18 cellular contexts compared by ENCODE assay signal in the genomic region with DNA sequence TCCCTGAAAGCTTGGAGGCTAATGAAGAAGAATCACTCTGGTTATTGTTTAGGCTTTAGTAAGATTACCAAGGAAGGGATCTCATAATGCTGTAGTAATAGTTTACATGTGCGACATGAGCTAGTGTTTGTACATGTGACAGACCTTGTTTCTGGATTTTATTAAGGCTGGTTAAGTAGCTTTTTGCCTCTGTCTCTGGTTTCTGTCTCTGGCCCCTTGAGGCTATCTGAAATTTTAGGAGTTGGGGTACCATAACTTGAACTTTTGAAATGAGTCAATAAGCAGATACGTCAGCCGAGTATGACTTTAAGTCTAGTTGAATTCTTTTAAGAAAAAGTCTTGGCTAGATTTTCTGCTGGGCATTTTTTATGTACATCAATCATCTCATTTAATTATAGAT. TPM values are rescaled to one million over a fixed set of nuclear protein-coding genes. Genes with fewer than 3 reads are reported as not detected.
DNase-seq lines count a peak whose midpoint lies in the region; ATAC-seq and TF ChIP-seq lines count a peak whose summit lies in the region.
"Had no signal": no experiment of that assay in that cellular context is flagged by ENCODE, and none has a peak within 500 bp of the region (broad histone marks: within the 10 kb centered on the region; RNA-seq: fewer than 3 reads in every experiment).

No MANE protein-coding gene starts in this region.

- no peaks in the 10 kb centered on the region for H4K20me1 ChIP-seq in GM23248 (ENCODE audit: insufficient read depth)

- no peaks in the 10 kb centered on the region for H3F3A ChIP-seq in GM23248 (ENCODE audit: insufficient read depth)

- H3K4me3 Mint-ChIP-seq in effector memory CD8-positive, alpha-beta T cell: no peak overlapping the region
- H3K4me3 Mint-ChIP-seq: CD4-positive, alpha-beta memory T cell; GM23338 had no signal

- H3K4me1 ChIP-seq in adipocyte (ENCODE audit: control insufficient read depth, insufficient read depth, low read length): peaks cover 7% of the 10 kb centered on the region
- H3K4me1 ChIP-seq in mesenchymal stem cell (ENCODE audit: control insufficient read depth, insufficient read depth, low read depth, low read length): no peaks in the 10 kb centered on the region
- H3K4me1 ChIP-seq in GM23248 (ENCODE audit: insufficient read depth): no peaks in the 10 kb centered on the region

- no peaks in the 10 kb centered on the region for H3K27me3 Mint-ChIP-seq in effector memory CD8-positive, alpha-beta T cell
- H3K27me3 Mint-ChIP-seq: CD4-positive, alpha-beta memory T cell had no signal

- no peaks in the 10 kb centered on the region for H3K9me2 ChIP-seq in GM23248 (ENCODE audit: insufficient read depth)

- H3K4me2 ChIP-seq in mesenchymal stem cell (ENCODE audit: low read length, poor library complexity, severe bottlenecking): no peak overlapping the region
- H3K4me2 ChIP-seq in GM23248 (ENCODE audit: unreplicated experiment): no peak overlapping the region
- H3K4me2 ChIP-seq: GM23338 had no signal

- no peak overlapping the region for H3K18ac ChIP-seq in mesenchymal stem cell (ENCODE audit: low read depth in 1 of 2, low read length in 2 of 2)

- H3K27me3 ChIP-seq in adipocyte (replicated peaks; ENCODE audit: control insufficient read depth, insufficient read depth, low read length) (no peaks in the 10 kb centered on the region), mesenchymal stem cell (ENCODE audit: control insufficient read depth in 1 of 2, insufficient read depth in 1 of 2, low read length in 2 of 2) (no peaks in the 10 kb centered on the region), GM23248 (replicated peaks; ENCODE audit: insufficient read depth) (no peaks in the 10 kb centered on the region)

- no peak overlapping the region for H3K23ac ChIP-seq in mesenchymal stem cell (ENCODE audit: low read length in 2 of 2)

- H3K79me2 ChIP-seq in GM23248 (ENCODE audit: insufficient read depth): peaks cover 93% of the 10 kb centered on the region

- no peak overlapping the region for H3K4ac ChIP-seq in mesenchymal stem cell (ENCODE audit: low read depth in 1 of 2, low read length in 2 of 2)

- H4K8ac ChIP-seq in mesenchymal stem cell (ENCODE audit: low read length): no peak overlapping the region

- H3K4me3 ChIP-seq in adipocyte (ENCODE audit: low read length): no peak overlapping the region
- H3K4me3 ChIP-seq in mesenchymal stem cell (ENCODE audit: insufficient read depth in 1 of 2, low read depth in 1 of 2, low read length in 2 of 2): no peak overlapping the region
- no peak overlapping the region for H3K4me3 ChIP-seq in GM23248
- H3K4me3 ChIP-seq: GM23338, K562 had no signal

- H2BK5ac ChIP-seq in mesenchymal stem cell (ENCODE audit: low read depth, low read length, poor library complexity, severe bottlenecking): no peak overlapping the region

- H2AK5ac ChIP-seq in mesenchymal stem cell (ENCODE audit: low read length, severe bottlenecking): no peak overlapping the region

- peaks cover 18 to 27% of the 10 kb centered on the region in 2 donors for H3K4me1 Mint-ChIP-seq in effector memory CD8-positive, alpha-beta T cell (ENCODE audit: low read depth in 2 of 2)

- no peak for ATAC-seq in HG03159 (IDR thresholded peaks at IDR 0.05; ENCODE audit: unreplicated experiment)
- no peak for ATAC-seq in effector memory CD8-positive, alpha-beta T cell (replicated peaks)
- ATAC-seq: GM23338, K562 had no signal

- no peak overlapping the region for H2BK120ac ChIP-seq in mesenchymal stem cell (ENCODE audit: low read depth, low read length)

- no peak for TF ChIP-seq CTCF in GM10266 (IDR thresholded peaks at IDR 0.05; ENCODE audit: control insufficient read depth, insufficient read depth, low read depth, missing control alignments)

- H4K91ac ChIP-seq in mesenchymal stem cell (ENCODE audit: low read length): no peak overlapping the region

- H3K36me3 ChIP-seq in adipocyte (ENCODE audit: control insufficient read depth, insufficient read depth, low read length, severe bottlenecking) (no peaks in the 10 kb centered on the region), mesenchymal stem cell (ENCODE audit: control insufficient read depth in 1 of 2, insufficient read depth in 2 of 2, low read depth in 1 of 2, low read length in 2 of 2) (no peaks in the 10 kb centered on the region), GM23248 (ENCODE audit: low read depth) (no peaks in the 10 kb centered on the region)

- WGBS in mesenchymal stem cell: 45% methylated on average over 1 of the region's 3 CpGs
- 62 to 64% methylated on average over 3 of the region's 3 CpGs for WGBS in GM23248 (ENCODE audit: low coverage in 1 of 2, low lambda C conversion rate in 2 of 2, missing lambda C conversion rate in 2 of 2), 2 experiments

- peak overlapping the region in 1 of 2 donors; percentile 56 for H3K27ac Mint-ChIP-seq in effector memory CD8-positive, alpha-beta T cell
- H3K27ac Mint-ChIP-seq: GM23338 had no signal

- DNase-seq in GM10266 (ENCODE audit: extremely low spot score): peak; percentile 24
- DNase-seq in NCI-H82 (lab: John Stamatoyannopoulos, UW): peak; percentile 52
- peak; percentile 20 for DNase-seq in adipocyte (ENCODE audit: low read depth)
- DNase-seq in mesenchymal stem cell: peak; percentile 12
- DNase-seq in posterior vena cava (ENCODE audit: low spot score): no peak
- no peak for DNase-seq in GM23248
- DNase-seq in effector memory CD8-positive, alpha-beta T cell: no peak
- DNase-seq: CD4-positive, alpha-beta memory T cell; DND-41; GF-D8; NCI-H1048; NCI-H146; NCI-H446; NCI-H774; SHP77 had no signal

- no peak overlapping the region for H3K9ac ChIP-seq in adipocyte (ENCODE audit: low read length)
- no peak overlapping the region for H3K9ac ChIP-seq in mesenchymal stem cell (ENCODE audit: low read length)
- no peak overlapping the region for H3K9ac ChIP-seq in GM23248

- peaks cover 3% of the 10 kb centered on the region for H3K36me3 Mint-ChIP-seq in effector memory CD8-positive, alpha-beta T cell (ENCODE audit: insufficient read depth)

- intact Hi-C loops in posterior vena cava (cut with DNase I): no loop called here

- no peak overlapping the region for H3K27ac ChIP-seq in mesenchymal stem cell (ENCODE audit: low read length, poor library complexity, severe bottlenecking)
- no peak overlapping the region for H3K27ac ChIP-seq in GM23248

- peaks cover 23% of the 10 kb centered on the region for H3K79me1 ChIP-seq in mesenchymal stem cell (replicated peaks; ENCODE audit: low read length, poor library complexity, severe bottlenecking)

- H2BK12ac ChIP-seq in mesenchymal stem cell (ENCODE audit: low read length in 2 of 2): no peak overlapping the region

- H2BK15ac ChIP-seq in mesenchymal stem cell (ENCODE audit: low read depth, poor library complexity, severe bottlenecking): no peak overlapping the region

- no peak overlapping the region for H2AFZ ChIP-seq in mesenchymal stem cell (ENCODE audit: low read depth, low read length)
- H2AFZ ChIP-seq in GM23248: no peak overlapping the region
- H2AFZ ChIP-seq: GM23338 had no signal

- H3K9me3 ChIP-seq in adipocyte (ENCODE audit: control insufficient read depth, low read length): no peaks in the 10 kb centered on the region
- H3K9me3 ChIP-seq in mesenchymal stem cell (ENCODE audit: control insufficient read depth, low read length): no peaks in the 10 kb centered on the region
- no peaks in the 10 kb centered on the region for H3K9me3 ChIP-seq in GM23248 (ENCODE audit: low read depth)

- H3K9me3 Mint-ChIP-seq in effector memory CD8-positive, alpha-beta T cell: no peaks in the 10 kb centered on the region
- H3K9me3 Mint-ChIP-seq: CD4-positive, alpha-beta memory T cell; GM23338 had no signal

- in situ Hi-C loops in GM23248 (cut with MboI): no loop called here

- no peak overlapping the region for H3K14ac ChIP-seq in mesenchymal stem cell (ENCODE audit: low read length in 2 of 2)

RNA-seq across cellular contexts. Expression of gene CBFA2T2, which starts 9.5 kb away (rescaled TPM):
- polyA plus RNA-seq in mesenchymal stem cell (2013, experiment 1 of 2): 6.7 TPM
- 6.4 TPM for polyA plus RNA-seq in mesenchymal stem cell (2013, experiment 2 of 2)
- total RNA-seq in posterior vena cava: 10 to 100 TPM; 11.0 to 12.0 TPM
- total RNA-seq in GM23248 (2014; rRNA removed; shearing (Covaris generic)): 5.3 and 8.6 TPM in 2 replicates
- polyA plus RNA-seq in GM23248 (2016; fragmentation: Nextera tagmentation; extraction: Ambion mirVana): 8.4 and 8.7 TPM in 2 replicates

RNA-seq across cellular contexts. Expression of gene SNTA1, which starts 55.8 kb away (rescaled TPM):
- polyA plus RNA-seq in mesenchymal stem cell (2013, experiment 1 of 2): 14.6 TPM
- polyA plus RNA-seq in mesenchymal stem cell (2013, experiment 2 of 2): 14.4 TPM
- total RNA-seq in posterior vena cava: 10 to 100 TPM; 40.1 to 44.7 TPM
- total RNA-seq in GM23248 (2014; rRNA removed; shearing (Covaris generic)): 24.2 and 24.5 TPM in 2 replicates
- polyA plus RNA-seq in GM23248 (2016; fragmentation: Nextera tagmentation; extraction: Ambion mirVana): 10.2 and 11.2 TPM in 2 replicates

Comparison
In these comparisons a context has a peak if more than half of its experiments do, and no peak if none do; other contexts are left out.
1. DNase-seq: peak in GM10266 (single experiment), NCI-H82 (single experiment), adipocyte (single experiment) and mesenchymal stem cell (single experiment); none in posterior vena cava (single experiment), GM23248 (single experiment) and effector memory CD8-positive, alpha-beta T cell (0 of 3).